In the genomic region with DNA sequence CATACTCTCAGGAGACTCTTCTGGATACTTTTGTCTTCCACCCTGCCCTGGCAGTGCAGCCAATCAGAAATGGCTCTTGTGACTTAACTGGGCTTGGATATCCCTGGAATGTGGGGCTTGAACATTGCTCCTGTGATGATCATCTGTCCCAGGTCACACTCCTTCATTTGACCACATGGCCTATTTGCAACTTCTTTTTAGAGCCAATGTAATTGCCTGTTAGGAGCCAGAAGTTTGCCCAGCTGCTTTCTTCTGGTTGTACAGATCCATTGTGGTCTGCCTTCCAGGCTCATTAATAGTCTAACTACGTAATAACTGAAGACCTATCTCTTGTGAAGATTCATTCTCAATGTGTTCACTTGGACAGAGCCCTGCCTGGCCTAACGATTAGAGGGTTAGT, we compare ENCODE assay signal across 23 cellular contexts.
"Had no signal": no experiment of that assay in that cellular context is flagged by ENCODE, and none has a peak within 500 bp of the region (broad histone marks: within the 10 kb centered on the region; RNA-seq: fewer than 3 reads in every experiment).

No MANE protein-coding gene starts in this region.

- H3K27me3 Mint-ChIP-seq: naive thymus-derived CD4-positive, alpha-beta T cell; natural killer cell treated with Interleukin-12 subunit alpha and Interleukin-12 subunit beta and Interleukin-15 and Interleukin-18, amount 100 ng/mL, for 72 hours; progenitor cell of endocrine pancreas; stimulated activated naive CD8-positive, alpha-beta T cell treated with anti-CD3 and anti-CD28 coated beads, Interleukin-15, amount 100 ng/mL, for 72 hours; type B pancreatic cell had no signal

- H3K4me3 ChIP-seq: heart right ventricle, hepatocyte, left ventricle myocardium inferior, lung, mucosa of descending colon, ovary, right atrium auricular region, right lobe of liver, skin epidermis, spleen, tibial nerve, uterus had no signal

- DNase-seq: heart right ventricle; islet precursor cell; left ventricle myocardium inferior; midbrain; mucosa of descending colon; naive thymus-derived CD4-positive, alpha-beta T cell; ovary; right lobe of liver; spleen; stimulated activated CD4-positive, alpha-beta T cell treated with anti-CD3 and anti-CD28 coated beads, Interleukin-4, amount 100 ng/mL, for 24 hours; stimulated activated naive CD4-positive, alpha-beta T cell treated with Interleukin-2 at 50 U/mL for 16 hours; stimulated activated naive CD8-positive, alpha-beta T cell treated with anti-CD3 and anti-CD28 coated beads, Interleukin-15, amount 100 ng/mL, for 72 hours; substantia nigra; uterus had no signal

- H3K9me3 Mint-ChIP-seq: naive thymus-derived CD4-positive, alpha-beta T cell; natural killer cell treated with Interleukin-12 subunit alpha and Interleukin-12 subunit beta and Interleukin-15 and Interleukin-18, amount 100 ng/mL, for 72 hours; stimulated activated effector memory CD8-positive, alpha-beta T cell treated with anti-CD3 and anti-CD28 coated beads, Interleukin-12 subunit alpha, Interleukin-12 subunit beta, amount 100 ng/mL, for 72 hours; stimulated activated naive CD8-positive, alpha-beta T cell treated with anti-CD3 and anti-CD28 coated beads, Interleukin-15, amount 100 ng/mL, for 72 hours; type B pancreatic cell had no signal

- H3K9me3 ChIP-seq: heart right ventricle, left ventricle myocardium inferior, mucosa of descending colon, ovary, right atrium auricular region, right lobe of liver, spleen, tibial nerve, uterus had no signal

- H3K27ac Mint-ChIP-seq: naive thymus-derived CD4-positive, alpha-beta T cell; natural killer cell treated with Interleukin-12 subunit alpha and Interleukin-12 subunit beta and Interleukin-15 and Interleukin-18, amount 100 ng/mL, for 72 hours; progenitor cell of endocrine pancreas; stimulated activated effector memory CD8-positive, alpha-beta T cell treated with anti-CD3 and anti-CD28 coated beads, Interleukin-12 subunit alpha, Interleukin-12 subunit beta, amount 100 ng/mL, for 72 hours; stimulated activated naive CD8-positive, alpha-beta T cell treated with anti-CD3 and anti-CD28 coated beads, Interleukin-15, amount 100 ng/mL, for 72 hours; type B pancreatic cell had no signal

- H3K4me1 Mint-ChIP-seq: naive thymus-derived CD4-positive, alpha-beta T cell; stimulated activated effector memory CD8-positive, alpha-beta T cell treated with anti-CD3 and anti-CD28 coated beads, Interleukin-12 subunit alpha, Interleukin-12 subunit beta, amount 100 ng/mL, for 72 hours; stimulated activated naive CD8-positive, alpha-beta T cell treated with anti-CD3 and anti-CD28 coated beads, Interleukin-15, amount 100 ng/mL, for 72 hours had no signal

- H3K27me3 ChIP-seq: heart right ventricle, hepatocyte, ovary, right atrium auricular region, right lobe of liver, spleen, tibial nerve, uterus had no signal

- H3K4me2 ChIP-seq: hepatocyte had no signal

- H3K4me3 Mint-ChIP-seq: naive thymus-derived CD4-positive, alpha-beta T cell; natural killer cell treated with Interleukin-12 subunit alpha and Interleukin-12 subunit beta and Interleukin-15 and Interleukin-18, amount 100 ng/mL, for 72 hours; stimulated activated effector memory CD8-positive, alpha-beta T cell treated with anti-CD3 and anti-CD28 coated beads, Interleukin-12 subunit alpha, Interleukin-12 subunit beta, amount 100 ng/mL, for 72 hours; stimulated activated naive CD8-positive, alpha-beta T cell treated with anti-CD3 and anti-CD28 coated beads, Interleukin-15, amount 100 ng/mL, for 72 hours; type B pancreatic cell had no signal

- H3K79me2 ChIP-seq: hepatocyte had no signal

- H2AFZ ChIP-seq: hepatocyte had no signal

- H3K27ac ChIP-seq: heart right ventricle, hepatocyte, left ventricle myocardium inferior, ovary, right atrium auricular region, right lobe of liver, skin epidermis, spleen, tibial nerve, uterus had no signal

- ATAC-seq: heart right ventricle; mucosa of descending colon; naive thymus-derived CD4-positive, alpha-beta T cell; natural killer cell treated with Interleukin-12 subunit alpha and Interleukin-12 subunit beta and Interleukin-15 and Interleukin-18, amount 100 ng/mL, for 72 hours; right lobe of liver; stimulated activated effector memory CD8-positive, alpha-beta T cell treated with anti-CD3 and anti-CD28 coated beads, Interleukin-12 subunit alpha, Interleukin-12 subunit beta, amount 100 ng/mL, for 72 hours; stimulated activated naive CD8-positive, alpha-beta T cell treated with anti-CD3 and anti-CD28 coated beads, Interleukin-15, amount 100 ng/mL, for 72 hours had no signal

- H3K36me3 ChIP-seq: ovary had no signal

- H3K4me1 ChIP-seq: heart right ventricle, left ventricle myocardium inferior, right atrium auricular region, right lobe of liver, spleen, tibial nerve, uterus had no signal
